Comparison of ENCODE assay signal across 2 cellular contexts in the genomic region with DNA sequence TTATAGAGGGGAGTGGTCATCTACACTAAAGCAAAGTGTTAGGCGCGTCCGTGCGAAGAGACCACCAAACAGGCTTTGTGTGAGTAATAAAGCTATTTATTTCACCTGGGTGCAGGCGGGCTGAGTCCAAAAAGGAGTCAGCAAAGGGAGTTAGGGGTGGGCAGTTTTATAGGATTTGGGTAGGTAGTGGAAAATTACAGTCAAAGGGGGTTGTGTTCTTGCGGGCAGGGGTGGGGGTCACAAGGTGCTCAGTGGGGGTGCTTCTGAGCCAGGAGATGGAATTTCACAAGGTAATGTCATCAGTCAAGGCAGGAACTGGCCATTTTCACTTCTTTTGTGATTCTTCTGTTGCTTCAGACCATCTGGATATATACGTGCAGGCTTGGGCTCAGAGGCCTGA.
TF ChIP-seq lines count a peak whose summit lies in the region.

No MANE protein-coding gene starts in this region.

TF ChIP-seq in SK-N-SH, 30 proteins besides CTCF, POLR2A, EP300 and RAD21 (continues in another document):
- TF ChIP-seq JUND (IDR thresholded peaks at IDR 0.05) = no peak
- no peak for TF ChIP-seq FOSL2 (IDR thresholded peaks at IDR 0.05; ENCODE audit: borderline replicate concordance, low read depth)
- TF ChIP-seq, protein P1, sequence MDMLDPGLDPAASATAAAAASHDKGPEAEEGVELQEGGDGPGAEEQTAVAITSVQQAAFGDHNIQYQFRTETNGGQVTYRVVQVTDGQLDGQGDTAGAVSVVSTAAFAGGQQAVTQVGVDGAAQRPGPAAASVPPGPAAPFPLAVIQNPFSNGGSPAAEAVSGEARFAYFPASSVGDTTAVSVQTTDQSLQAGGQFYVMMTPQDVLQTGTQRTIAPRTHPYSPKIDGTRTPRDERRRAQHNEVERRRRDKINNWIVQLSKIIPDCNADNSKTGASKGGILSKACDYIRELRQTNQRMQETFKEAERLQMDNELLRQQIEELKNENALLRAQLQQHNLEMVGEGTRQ (IDR thresholded peaks at IDR 0.05; ENCODE audit: borderline replicate concordance, low read depth, low read length) = no peak
- no peak for TF ChIP-seq SIN3A (IDR thresholded peaks at IDR 0.05; ENCODE audit: borderline replicate concordance, low read depth, low read length)
- TF ChIP-seq, protein P2, sequence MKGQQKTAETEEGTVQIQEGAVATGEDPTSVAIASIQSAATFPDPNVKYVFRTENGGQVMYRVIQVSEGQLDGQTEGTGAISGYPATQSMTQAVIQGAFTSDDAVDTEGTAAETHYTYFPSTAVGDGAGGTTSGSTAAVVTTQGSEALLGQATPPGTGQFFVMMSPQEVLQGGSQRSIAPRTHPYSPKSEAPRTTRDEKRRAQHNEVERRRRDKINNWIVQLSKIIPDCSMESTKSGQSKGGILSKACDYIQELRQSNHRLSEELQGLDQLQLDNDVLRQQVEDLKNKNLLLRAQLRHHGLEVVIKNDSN (IDR thresholded peaks at IDR 0.05; ENCODE audit: borderline replicate concordance, low read depth) = no peak
- TF ChIP-seq SMC3 (IDR thresholded peaks at IDR 0.05; ENCODE audit: low read depth, low read length) = no peak
- TF ChIP-seq, protein P3, sequence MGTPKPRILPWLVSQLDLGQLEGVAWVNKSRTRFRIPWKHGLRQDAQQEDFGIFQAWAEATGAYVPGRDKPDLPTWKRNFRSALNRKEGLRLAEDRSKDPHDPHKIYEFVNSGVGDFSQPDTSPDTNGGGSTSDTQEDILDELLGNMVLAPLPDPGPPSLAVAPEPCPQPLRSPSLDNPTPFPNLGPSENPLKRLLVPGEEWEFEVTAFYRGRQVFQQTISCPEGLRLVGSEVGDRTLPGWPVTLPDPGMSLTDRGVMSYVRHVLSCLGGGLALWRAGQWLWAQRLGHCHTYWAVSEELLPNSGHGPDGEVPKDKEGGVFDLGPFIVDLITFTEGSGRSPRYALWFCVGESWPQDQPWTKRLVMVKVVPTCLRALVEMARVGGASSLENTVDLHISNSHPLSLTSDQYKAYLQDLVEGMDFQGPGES (IDR thresholded peaks at IDR 0.05; ENCODE audit: low read depth, low read length) = no peak
- TF ChIP-seq, protein P4, sequence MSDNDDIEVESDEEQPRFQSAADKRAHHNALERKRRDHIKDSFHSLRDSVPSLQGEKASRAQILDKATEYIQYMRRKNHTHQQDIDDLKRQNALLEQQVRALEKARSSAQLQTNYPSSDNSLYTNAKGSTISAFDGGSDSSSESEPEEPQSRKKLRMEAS (IDR thresholded peaks at IDR 0.05; ENCODE audit: low read depth) = no peak
- TF ChIP-seq GABPA (IDR thresholded peaks at IDR 0.05; ENCODE audit: low read depth) = no peak
- no peak for TF ChIP-seq MXI1 (IDR thresholded peaks at IDR 0.05; ENCODE audit: low read depth, low read length)
- TF ChIP-seq, protein P5, sequence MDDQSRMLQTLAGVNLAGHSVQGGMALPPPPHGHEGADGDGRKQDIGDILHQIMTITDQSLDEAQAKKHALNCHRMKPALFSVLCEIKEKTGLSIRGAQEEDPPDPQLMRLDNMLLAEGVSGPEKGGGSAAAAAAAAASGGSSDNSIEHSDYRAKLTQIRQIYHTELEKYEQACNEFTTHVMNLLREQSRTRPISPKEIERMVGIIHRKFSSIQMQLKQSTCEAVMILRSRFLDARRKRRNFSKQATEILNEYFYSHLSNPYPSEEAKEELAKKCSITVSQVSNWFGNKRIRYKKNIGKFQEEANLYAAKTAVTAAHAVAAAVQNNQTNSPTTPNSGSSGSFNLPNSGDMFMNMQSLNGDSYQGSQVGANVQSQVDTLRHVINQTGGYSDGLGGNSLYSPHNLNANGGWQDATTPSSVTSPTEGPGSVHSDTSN (IDR thresholded peaks at IDR 0.05) = no peak
- TF ChIP-seq, protein P6, sequence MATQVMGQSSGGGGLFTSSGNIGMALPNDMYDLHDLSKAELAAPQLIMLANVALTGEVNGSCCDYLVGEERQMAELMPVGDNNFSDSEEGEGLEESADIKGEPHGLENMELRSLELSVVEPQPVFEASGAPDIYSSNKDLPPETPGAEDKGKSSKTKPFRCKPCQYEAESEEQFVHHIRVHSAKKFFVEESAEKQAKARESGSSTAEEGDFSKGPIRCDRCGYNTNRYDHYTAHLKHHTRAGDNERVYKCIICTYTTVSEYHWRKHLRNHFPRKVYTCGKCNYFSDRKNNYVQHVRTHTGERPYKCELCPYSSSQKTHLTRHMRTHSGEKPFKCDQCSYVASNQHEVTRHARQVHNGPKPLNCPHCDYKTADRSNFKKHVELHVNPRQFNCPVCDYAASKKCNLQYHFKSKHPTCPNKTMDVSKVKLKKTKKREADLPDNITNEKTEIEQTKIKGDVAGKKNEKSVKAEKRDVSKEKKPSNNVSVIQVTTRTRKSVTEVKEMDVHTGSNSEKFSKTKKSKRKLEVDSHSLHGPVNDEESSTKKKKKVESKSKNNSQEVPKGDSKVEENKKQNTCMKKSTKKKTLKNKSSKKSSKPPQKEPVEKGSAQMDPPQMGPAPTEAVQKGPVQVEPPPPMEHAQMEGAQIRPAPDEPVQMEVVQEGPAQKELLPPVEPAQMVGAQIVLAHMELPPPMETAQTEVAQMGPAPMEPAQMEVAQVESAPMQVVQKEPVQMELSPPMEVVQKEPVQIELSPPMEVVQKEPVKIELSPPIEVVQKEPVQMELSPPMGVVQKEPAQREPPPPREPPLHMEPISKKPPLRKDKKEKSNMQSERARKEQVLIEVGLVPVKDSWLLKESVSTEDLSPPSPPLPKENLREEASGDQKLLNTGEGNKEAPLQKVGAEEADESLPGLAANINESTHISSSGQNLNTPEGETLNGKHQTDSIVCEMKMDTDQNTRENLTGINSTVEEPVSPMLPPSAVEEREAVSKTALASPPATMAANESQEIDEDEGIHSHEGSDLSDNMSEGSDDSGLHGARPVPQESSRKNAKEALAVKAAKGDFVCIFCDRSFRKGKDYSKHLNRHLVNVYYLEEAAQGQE (IDR thresholded peaks at IDR 0.05; ENCODE audit: low read depth, low read length) = no peak
- TF ChIP-seq, protein P7, sequence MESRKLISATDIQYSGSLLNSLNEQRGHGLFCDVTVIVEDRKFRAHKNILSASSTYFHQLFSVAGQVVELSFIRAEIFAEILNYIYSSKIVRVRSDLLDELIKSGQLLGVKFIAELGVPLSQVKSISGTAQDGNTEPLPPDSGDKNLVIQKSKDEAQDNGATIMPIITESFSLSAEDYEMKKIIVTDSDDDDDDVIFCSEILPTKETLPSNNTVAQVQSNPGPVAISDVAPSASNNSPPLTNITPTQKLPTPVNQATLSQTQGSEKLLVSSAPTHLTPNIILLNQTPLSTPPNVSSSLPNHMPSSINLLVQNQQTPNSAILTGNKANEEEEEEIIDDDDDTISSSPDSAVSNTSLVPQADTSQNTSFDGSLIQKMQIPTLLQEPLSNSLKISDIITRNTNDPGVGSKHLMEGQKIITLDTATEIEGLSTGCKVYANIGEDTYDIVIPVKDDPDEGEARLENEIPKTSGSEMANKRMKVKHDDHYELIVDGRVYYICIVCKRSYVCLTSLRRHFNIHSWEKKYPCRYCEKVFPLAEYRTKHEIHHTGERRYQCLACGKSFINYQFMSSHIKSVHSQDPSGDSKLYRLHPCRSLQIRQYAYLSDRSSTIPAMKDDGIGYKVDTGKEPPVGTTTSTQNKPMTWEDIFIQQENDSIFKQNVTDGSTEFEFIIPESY (IDR thresholded peaks at IDR 0.05; ENCODE audit: borderline replicate concordance, low read depth) = no peak
- TF ChIP-seq RFX5 (IDR thresholded peaks at IDR 0.05; ENCODE audit: low read length) = no peak
- no peak for TF ChIP-seq RCOR1 (IDR thresholded peaks at IDR 0.05; ENCODE audit: low read length)
- no peak for TF ChIP-seq TEAD4 (IDR thresholded peaks at IDR 0.05; ENCODE audit: borderline replicate concordance, insufficient read depth)
- no peak for TF ChIP-seq FOXM1 (IDR thresholded peaks at IDR 0.05; ENCODE audit: low read depth)
- no peak for TF ChIP-seq FOXJ3 (CRISPR knock-in tag; IDR thresholded peaks at IDR 0.05)

TF ChIP-seq in SK-N-SH treated with all-trans-retinoic acid at 6 μM for 48 hours, 23 proteins besides CTCF, POLR2A, EP300 and RAD21:
- TF ChIP-seq ZFP3 (CRISPR knock-in tag; IDR thresholded peaks at IDR 0.05) (no peak), SNAI2 (CRISPR knock-in tag; IDR thresholded peaks at IDR 0.05) (no peak)
